ENCODE assay signal across 8 cellular contexts in genomic region chr20:5001174-5002076, GRCh38. TPM values are rescaled to one million over a fixed set of nuclear protein-coding genes. Genes with fewer than 3 reads are reported as not detected.
DNase-seq lines count a peak whose midpoint lies in the region; FAIRE-seq and TF ChIP-seq lines count a peak whose summit lies in the region.

SLC23A2 (minus strand) TSS chr20:5001510; CDS start chr20:4932562, 68,948 bp downstream.

- peaks cover 0 to 9% of the 10 kb centered on the region in 2 donors for H3K4me1 ChIP-seq in kidney (ENCODE audit: control insufficient read depth in 1 of 2, insufficient read depth in 1 of 2, low read depth in 1 of 2, low read length in 2 of 2)

- FAIRE-seq in bronchial epithelial cell (lab: Jason Lieb, UNC) (no peak), kidney (lab: Jason Lieb, UNC) (no peak)

- no peaks in the 10 kb centered on the region for H3K27me3 ChIP-seq in bronchial epithelial cell (ENCODE audit: control insufficient read depth, insufficient read depth, low read length)

- peak within 1 kb of the TSS; percentile 68 to 71 for H3K9ac ChIP-seq in kidney (ENCODE audit: low read length in 2 of 2)

- DNase-seq in NCI-H2196 (lab: John Stamatoyannopoulos, UW; ENCODE audit: unreplicated experiment) (peak; percentile 33), NCI-H2196 treated with DMSO at 0.1 percent for 48 hours (lab: John Stamatoyannopoulos, UW; ENCODE audit: unreplicated experiment) (no peak), bronchial epithelial cell (ENCODE audit: low read depth) (no peak), kidney (peak; percentile 76), NCI-H524 treated with DMSO at 0.1 percent for 48 hours (lab: John Stamatoyannopoulos, UW) (no peak)
- no peak for DNase-seq in Jurkat, Clone E6-1 (ENCODE audit: low read depth, low spot score)
- DNase-seq in stimulated activated CD4-positive, alpha-beta T cell treated with anti-CD3 and anti-CD28 coated beads, Interleukin-15, amount 100 ng/mL, for 1 hour (ENCODE audit: low read depth in 1 of 2, low spot score in 1 of 2) = peak; percentile 19 to 58

- TF ChIP-seq CTCF in VCaP (conservative IDR thresholded peaks at IDR 0.05) (no peak), bronchial epithelial cell (IDR thresholded peaks at IDR 0.05; ENCODE audit: insufficient read depth, low read length, severe bottlenecking) (no peak), kidney (IDR thresholded peaks at IDR 0.05; ENCODE audit: borderline replicate concordance, extremely low read depth, insufficient read depth) (no peak)

- H3K9me3 ChIP-seq in kidney (ENCODE audit: control insufficient read depth in 1 of 2, low read length in 2 of 2) = no peaks in the 10 kb centered on the region

- peak within 1 kb of the TSS; percentile 67 for H3K4me3 ChIP-seq in Jurkat, Clone E6-1 (ENCODE audit: low read length)
- H3K4me3 ChIP-seq in bronchial epithelial cell (ENCODE audit: low read depth, low read length) (peak within 1 kb of the TSS; percentile 64), kidney (ENCODE audit: low read length in 2 of 2) (peak within 1 kb of the TSS; percentile 76 to 77)

- intact Hi-C loops in kidney (cut with DNase I) = no loop called here

- H3K27ac ChIP-seq in VCaP (peak within 1 kb of the TSS; percentile 81), kidney (ENCODE audit: low read depth in 2 of 2, low read length in 2 of 2) (peak within 1 kb of the TSS in 1 of 2 donors; percentile 22)

- H3K36me3 ChIP-seq in bronchial epithelial cell (ENCODE audit: control insufficient read depth, insufficient read depth, low read length) (no peaks in the 10 kb centered on the region), kidney (ENCODE audit: control insufficient read depth in 1 of 2, insufficient read depth in 2 of 2, low read length in 2 of 2) (no peaks in the 10 kb centered on the region)

RNA-seq across cellular contexts. Expression of gene SLC23A2, which starts in this region (rescaled TPM):
- 9.2 TPM for polyA plus RNA-seq in Jurkat, Clone E6-1 (2012; ENCODE audit: insufficient read depth, insufficient read length)
- 6.8 and 7.6 TPM in 2 replicates for total RNA-seq in bronchial epithelial cell
- total RNA-seq in kidney = 20.5 TPM
- polyA plus RNA-seq in kidney (ENCODE audit: insufficient read depth, low read depth, low replicate concordance) = 4.8 TPM

Comparison
In these comparisons a context has a peak if more than half of its experiments do, and no peak if none do; other contexts are left out.
1. DNase-seq: peak in NCI-H2196 (single experiment), kidney (single experiment) and stimulated activated CD4-positive, alpha-beta T cell treated with anti-CD3 and anti-CD28 coated beads, Interleukin-15, amount 100 ng/mL, for 1 hour (2 of 2); none in NCI-H2196 treated with DMSO at 0.1 percent for 48 hours (single experiment), Jurkat, Clone E6-1 (single experiment), bronchial epithelial cell (single experiment) and NCI-H524 treated with DMSO at 0.1 percent for 48 hours (single experiment).
2. Peak in every context shown above with its lines, with median percentiles within 50 percentile points of each other: H3K4me3 ChIP-seq.